ENCODE assay signal across 1 cellular context in the genomic region with DNA sequence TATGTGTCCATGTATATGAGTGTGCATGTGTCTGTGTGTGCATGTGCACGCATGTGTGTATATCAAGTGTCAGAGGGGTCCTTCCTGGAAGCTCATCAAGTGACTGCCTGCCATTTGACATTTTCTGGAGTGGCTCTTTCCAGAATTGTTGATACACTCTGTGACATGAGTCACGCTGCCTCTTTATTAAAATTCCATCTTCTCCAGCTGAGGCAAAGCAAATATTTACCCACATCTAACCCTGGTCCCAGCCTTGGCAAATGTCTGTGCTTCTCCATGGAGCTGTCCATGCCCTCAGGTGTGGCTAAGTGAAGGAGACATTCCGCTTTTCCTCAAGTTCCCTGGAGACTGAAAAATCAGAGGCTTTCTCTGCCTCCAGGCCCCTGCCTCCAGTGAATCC.
TF ChIP-seq lines count a peak whose summit lies in the region.

No MANE protein-coding gene starts in this region.

TF ChIP-seq in SK-N-SH, 30 proteins besides CTCF, POLR2A, EP300 and RAD21 (continued from another document):
- TF ChIP-seq, protein P1, sequence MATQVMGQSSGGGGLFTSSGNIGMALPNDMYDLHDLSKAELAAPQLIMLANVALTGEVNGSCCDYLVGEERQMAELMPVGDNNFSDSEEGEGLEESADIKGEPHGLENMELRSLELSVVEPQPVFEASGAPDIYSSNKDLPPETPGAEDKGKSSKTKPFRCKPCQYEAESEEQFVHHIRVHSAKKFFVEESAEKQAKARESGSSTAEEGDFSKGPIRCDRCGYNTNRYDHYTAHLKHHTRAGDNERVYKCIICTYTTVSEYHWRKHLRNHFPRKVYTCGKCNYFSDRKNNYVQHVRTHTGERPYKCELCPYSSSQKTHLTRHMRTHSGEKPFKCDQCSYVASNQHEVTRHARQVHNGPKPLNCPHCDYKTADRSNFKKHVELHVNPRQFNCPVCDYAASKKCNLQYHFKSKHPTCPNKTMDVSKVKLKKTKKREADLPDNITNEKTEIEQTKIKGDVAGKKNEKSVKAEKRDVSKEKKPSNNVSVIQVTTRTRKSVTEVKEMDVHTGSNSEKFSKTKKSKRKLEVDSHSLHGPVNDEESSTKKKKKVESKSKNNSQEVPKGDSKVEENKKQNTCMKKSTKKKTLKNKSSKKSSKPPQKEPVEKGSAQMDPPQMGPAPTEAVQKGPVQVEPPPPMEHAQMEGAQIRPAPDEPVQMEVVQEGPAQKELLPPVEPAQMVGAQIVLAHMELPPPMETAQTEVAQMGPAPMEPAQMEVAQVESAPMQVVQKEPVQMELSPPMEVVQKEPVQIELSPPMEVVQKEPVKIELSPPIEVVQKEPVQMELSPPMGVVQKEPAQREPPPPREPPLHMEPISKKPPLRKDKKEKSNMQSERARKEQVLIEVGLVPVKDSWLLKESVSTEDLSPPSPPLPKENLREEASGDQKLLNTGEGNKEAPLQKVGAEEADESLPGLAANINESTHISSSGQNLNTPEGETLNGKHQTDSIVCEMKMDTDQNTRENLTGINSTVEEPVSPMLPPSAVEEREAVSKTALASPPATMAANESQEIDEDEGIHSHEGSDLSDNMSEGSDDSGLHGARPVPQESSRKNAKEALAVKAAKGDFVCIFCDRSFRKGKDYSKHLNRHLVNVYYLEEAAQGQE (IDR thresholded peaks at IDR 0.05; ENCODE audit: low read depth, low read length): peak; percentile 64; the same call in 1 of the 2 replicates
- TF ChIP-seq, protein P2, sequence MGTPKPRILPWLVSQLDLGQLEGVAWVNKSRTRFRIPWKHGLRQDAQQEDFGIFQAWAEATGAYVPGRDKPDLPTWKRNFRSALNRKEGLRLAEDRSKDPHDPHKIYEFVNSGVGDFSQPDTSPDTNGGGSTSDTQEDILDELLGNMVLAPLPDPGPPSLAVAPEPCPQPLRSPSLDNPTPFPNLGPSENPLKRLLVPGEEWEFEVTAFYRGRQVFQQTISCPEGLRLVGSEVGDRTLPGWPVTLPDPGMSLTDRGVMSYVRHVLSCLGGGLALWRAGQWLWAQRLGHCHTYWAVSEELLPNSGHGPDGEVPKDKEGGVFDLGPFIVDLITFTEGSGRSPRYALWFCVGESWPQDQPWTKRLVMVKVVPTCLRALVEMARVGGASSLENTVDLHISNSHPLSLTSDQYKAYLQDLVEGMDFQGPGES (IDR thresholded peaks at IDR 0.05; ENCODE audit: low read depth, low read length): no peak
- TF ChIP-seq ELF1 (IDR thresholded peaks at IDR 0.05): no peak
